Comparison of ENCODE assay signal across 25 cellular contexts in the genomic region with DNA sequence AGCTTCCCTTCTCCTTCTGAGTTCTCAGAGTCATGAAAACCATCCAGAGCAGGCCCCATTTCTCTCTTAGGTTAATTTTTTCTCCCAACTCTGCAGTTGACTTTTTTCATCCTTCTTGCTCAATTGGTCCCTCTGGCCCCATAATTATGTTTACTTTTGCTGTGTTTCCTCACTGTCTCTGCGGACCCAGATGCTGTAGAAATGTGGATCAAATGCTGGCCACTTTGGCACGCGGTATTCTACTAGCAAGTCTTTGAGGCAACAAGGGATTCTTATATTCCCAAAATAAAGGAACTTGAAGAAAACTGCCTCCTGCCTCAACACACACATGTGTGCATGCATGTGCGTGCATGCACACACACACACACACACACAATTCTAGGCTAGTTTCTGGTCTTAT. TPM values are rescaled to one million over a fixed set of nuclear protein-coding genes. Genes with fewer than 3 reads are reported as not detected.
DNase-seq lines count a peak whose midpoint lies in the region; ATAC-seq and TF ChIP-seq lines count a peak whose summit lies in the region.
"Had no signal": no experiment of that assay in that cellular context is flagged by ENCODE, and none has a peak within 500 bp of the region (broad histone marks: within the 10 kb centered on the region; RNA-seq: fewer than 3 reads in every experiment).

No MANE protein-coding gene starts in this region.

- H3K9me3 ChIP-seq in heart left ventricle (peaks cover 0 to 41% (median 8%) of the 10 kb centered on the region in 12 donors), right cardiac atrium (ENCODE audit: control insufficient read depth, low read length) (peaks cover 2% of the 10 kb centered on the region), right atrium auricular region (peaks cover 0 to 26% of the 10 kb centered on the region in 2 donors), subcutaneous abdominal adipose tissue (ENCODE audit: control insufficient read depth in 5 of 5, low read length in 5 of 5) (peaks cover 0 to 7% (median 0%) of the 10 kb centered on the region in 5 donors)
- H3K9me3 ChIP-seq: A549, BE2C had no signal

- no peak for DNase-seq in Right ventricle myocardium inferior (ENCODE audit: missing footprints)
- DNase-seq in heart left ventricle, result no peak
- DNase-seq in right cardiac atrium, result peak in 2 of 3 donors; percentile 33 to 77
- no peak for DNase-seq in right atrium auricular region (ENCODE audit: low spot score)
- no peak for DNase-seq in nephron progenitor cell
- DNase-seq: 8988T; ACHN; AML-193; BE2C; CD4-positive, alpha-beta T cell; CD8-positive, alpha-beta memory T cell; DMS 273 treated with DMSO at 0.1 percent for 48 hours; DMS79; EL; GDM1; GM23248; H7 had no signal

- H3K27ac Mint-ChIP-seq in nephron progenitor cell, result peak overlapping the region; percentile 90
- H3K27ac Mint-ChIP-seq: CD14-positive monocyte; CD4-positive, alpha-beta T cell had no signal

- no peak overlapping the region for H3K9ac ChIP-seq in subcutaneous abdominal adipose tissue (ENCODE audit: low read length in 5 of 5)
- H3K9ac ChIP-seq: BLaER1 treated with 17β-estradiol and CSF1 and Interleukin-3, amounts not matched to agents 10 nM and 100 nM; GM23248 had no signal

- intact Hi-C loops in Right ventricle myocardium inferior (cut with DNase I), result no loop called here
- intact Hi-C loops in heart left ventricle (cut with DNase I), result loop anchor here in 1 of 10 donors (10.0 kb wide), 1 partner anchor 108 kb away; no protein-coding TSS in a partner anchor
- intact Hi-C loops in right cardiac atrium (cut with DNase I), result no loop called here

- ATAC-seq in Right ventricle myocardium inferior (peak; percentile 69), heart left ventricle (no peak), right cardiac atrium (peak; percentile 44 to 83), GM18868 (IDR thresholded peaks at IDR 0.05; ENCODE audit: unreplicated experiment) (no peak), GM21526 (IDR thresholded peaks at IDR 0.05; ENCODE audit: low FRiP score, unreplicated experiment) (no peak)
- ATAC-seq: A549, GM12878, HCT116 had no signal

- H3K27me3 ChIP-seq in heart left ventricle (peaks cover 0 to 10% (median 0%) of the 10 kb centered on the region in 9 donors), right cardiac atrium (ENCODE audit: control insufficient read depth, insufficient read depth) (no peaks in the 10 kb centered on the region), right atrium auricular region (no peaks in the 10 kb centered on the region), subcutaneous abdominal adipose tissue (ENCODE audit: control insufficient read depth in 5 of 5, insufficient read depth in 4 of 5, low read length in 5 of 5) (no peaks in the 10 kb centered on the region)
- H3K27me3 ChIP-seq: BE2C; BLaER1 treated with 17β-estradiol and CSF1 and Interleukin-3, amounts not matched to agents 10 nM and 100 nM had no signal

- H3K4me3 Mint-ChIP-seq in nephron progenitor cell, result no peak overlapping the region
- H3K4me3 Mint-ChIP-seq: CD14-positive monocyte; CD4-positive, alpha-beta T cell; CD8-positive, alpha-beta memory T cell had no signal

- TF ChIP-seq POLR2A in heart left ventricle (IDR thresholded peaks at IDR 0.05), result no peak

- H3K36me3 Mint-ChIP-seq in nephron progenitor cell (ENCODE audit: low read depth), result peaks cover 100% of the 10 kb centered on the region
- H3K36me3 Mint-ChIP-seq: CD14-positive monocyte; CD8-positive, alpha-beta memory T cell had no signal

- H3K27ac ChIP-seq in heart left ventricle (no peak overlapping the region), right cardiac atrium (ENCODE audit: low read length) (no peak overlapping the region), right atrium auricular region (no peak overlapping the region), subcutaneous abdominal adipose tissue (ENCODE audit: low read depth, low read length) (peak overlapping the region; percentile 51)
- H3K27ac ChIP-seq: A549; BLaER1 treated with 17β-estradiol and CSF1 and Interleukin-3, amounts not matched to agents 10 nM and 100 nM; GM23248 had no signal

- H3K36me3 ChIP-seq in heart left ventricle (no peaks in the 10 kb centered on the region), right atrium auricular region (no peaks in the 10 kb centered on the region), subcutaneous abdominal adipose tissue (ENCODE audit: control insufficient read depth in 5 of 5, insufficient read depth in 5 of 5, low read length in 5 of 5) (no peaks in the 10 kb centered on the region)
- H3K36me3 ChIP-seq: BE2C; BLaER1 treated with 17β-estradiol and CSF1 and Interleukin-3, amounts not matched to agents 10 nM and 100 nM had no signal

- H3K27me3 Mint-ChIP-seq in nephron progenitor cell (ENCODE audit: low read depth, poor library complexity), result peaks cover 4% of the 10 kb centered on the region

- peaks cover 85% of the 10 kb centered on the region for H3K9me3 Mint-ChIP-seq in nephron progenitor cell

- 82 to 90% (median 87%) methylated on average over 4 of the region's 4 CpGs for WGBS in heart left ventricle, 4 donors
- 79% methylated on average over 4 of the region's 4 CpGs for WGBS in right cardiac atrium

- peaks cover 24% of the 10 kb centered on the region for H3K4me1 Mint-ChIP-seq in nephron progenitor cell
- H3K4me1 Mint-ChIP-seq: CD14-positive monocyte; CD8-positive, alpha-beta memory T cell had no signal

- TF ChIP-seq CTCF in heart left ventricle (IDR thresholded peaks at IDR 0.05), result no peak
- no peak for TF ChIP-seq CTCF in right atrium auricular region (IDR thresholded peaks at IDR 0.05)
- TF ChIP-seq CTCF in nephron progenitor cell (IDR thresholded peaks at IDR 0.05), result no peak

- H3K4me1 ChIP-seq in heart left ventricle (no peaks in the 10 kb centered on the region), right cardiac atrium (ENCODE audit: control insufficient read depth, insufficient read depth, low read length) (no peaks in the 10 kb centered on the region), right atrium auricular region (no peaks in the 10 kb centered on the region), subcutaneous abdominal adipose tissue (ENCODE audit: control insufficient read depth in 5 of 5, insufficient read depth in 5 of 5, low read length in 5 of 5) (peaks cover 0 to 29% (median 6%) of the 10 kb centered on the region in 5 donors)
- H3K4me1 ChIP-seq: A549; BE2C; BLaER1 treated with 17β-estradiol and CSF1 and Interleukin-3, amounts not matched to agents 10 nM and 100 nM had no signal

- no peak overlapping the region for H3K4me3 ChIP-seq in heart left ventricle
- no peak overlapping the region for H3K4me3 ChIP-seq in right cardiac atrium (ENCODE audit: low read length)
- H3K4me3 ChIP-seq in right atrium auricular region, result no peak overlapping the region
- H3K4me3 ChIP-seq in subcutaneous abdominal adipose tissue (ENCODE audit: low read depth in 1 of 5, low read length in 5 of 5), result no peak overlapping the region
- H3K4me3 ChIP-seq: A549; BLaER1 treated with 17β-estradiol and CSF1 and Interleukin-3, amounts not matched to agents 10 nM and 100 nM; GM12878; GM23248 had no signal

RNA-seq across cellular contexts. Expression of gene TMEM132C, which starts 9.6 kb away (rescaled TPM):
- total RNA-seq in Right ventricle myocardium inferior (2.6 TPM), heart left ventricle (1 to 10 TPM in 3 of 9 donors, under 1 TPM in 6; 0.05 to 5.9 (median 0.82) TPM), right cardiac atrium (10 to 100 TPM in 2 of 4 donors, 1 to 10 TPM in 2; 6.7 to 16.3 (median 10.8) TPM), right atrium auricular region (10 to 100 TPM in 1 of 2 donors, 1 to 10 TPM in 1; 5.3 to 10.5 TPM)
- polyA plus RNA-seq in heart left ventricle (1 to 10 TPM; 1.2 to 1.5 TPM), right cardiac atrium (4.9 TPM)
- total RNA-seq: CD4-positive, alpha-beta T cell; CD8-positive, alpha-beta memory T cell; GM12878; GM23248 had no signal
- polyA plus RNA-seq: A549; CD14-positive monocyte; CD8-positive, alpha-beta memory T cell; GM12878; GM23248 had no signal

Comparison
In these comparisons a context has a peak if more than half of its experiments do, and no peak if none do; other contexts are left out.
1. ATAC-seq: peak in Right ventricle myocardium inferior (single experiment) and right cardiac atrium (2 of 2); none in heart left ventricle (0 of 4), GM18868 (single experiment) and GM21526 (single experiment).
2. DNase-seq: peak in right cardiac atrium (2 of 3); none in Right ventricle myocardium inferior (single experiment), heart left ventricle (0 of 5), right atrium auricular region (single experiment) and nephron progenitor cell (single experiment).